In genomic region chr1:199821029-199821779, GRCh38 we compare ENCODE assay signal across 24 cellular contexts.
DNase-seq lines count a peak whose midpoint lies in the region; ATAC-seq, FAIRE-seq and TF ChIP-seq lines count a peak whose summit lies in the region.
"Had no signal": no experiment of that assay in that cellular context is flagged by ENCODE, and none has a peak within 500 bp of the region (broad histone marks: within the 10 kb centered on the region; RNA-seq: fewer than 3 reads in every experiment).

No MANE protein-coding gene starts in this region.

- H3K36me3 ChIP-seq in bronchial epithelial cell (ENCODE audit: control insufficient read depth, insufficient read depth, low read length) (no peaks in the 10 kb centered on the region), transverse colon (no peaks in the 10 kb centered on the region)
- H3K36me3 ChIP-seq: BLaER1 treated with 17β-estradiol and CSF1 and Interleukin-3, amounts not matched to agents 10 nM and 100 nM had no signal

- ATAC-seq in activated CD8-positive, alpha-beta T cell treated with anti-CD3 and anti-CD28 coated beads for 36 hours, result peak; percentile 39
- no peak for ATAC-seq in activated CD8-positive, alpha-beta T cell treated with anti-CD3 and anti-CD28 coated beads, Interleukin-2, amount 10 ng/mL, durations not matched to agents 7 days and 5 days
- ATAC-seq in stimulated activated memory B cell treated with anti-CD40 and anti-IgM and Interleukin-4, amounts not matched to agents 10 μg/mL and 1 μg/mL and 100 μg/mL, for 72 hours, result no peak
- ATAC-seq in HG03175 (IDR thresholded peaks at IDR 0.05; ENCODE audit: unreplicated experiment), result no peak
- ATAC-seq: A549 had no signal

- H3K4me3 ChIP-seq in bronchial epithelial cell (ENCODE audit: low read depth, low read length), result no peak overlapping the region
- H3K4me3 ChIP-seq in transverse colon, result no peak overlapping the region
- H3K4me3 ChIP-seq: A549; BLaER1 treated with 17β-estradiol and CSF1 and Interleukin-3, amounts not matched to agents 10 nM and 100 nM; testis had no signal

- H3K4me3 Mint-ChIP-seq in activated CD8-positive, alpha-beta T cell treated with anti-CD3 and anti-CD28 coated beads for 36 hours, result no peak overlapping the region
- no peak overlapping the region for H3K4me3 Mint-ChIP-seq in activated CD8-positive, alpha-beta T cell treated with anti-CD3 and anti-CD28 coated beads, Interleukin-2, amount 10 ng/mL, durations not matched to agents 7 days and 5 days
- no peak overlapping the region for H3K4me3 Mint-ChIP-seq in stimulated activated memory B cell treated with anti-CD40 and anti-IgM and Interleukin-4, amounts not matched to agents 10 μg/mL and 1 μg/mL and 100 μg/mL, for 72 hours
- H3K4me3 Mint-ChIP-seq: nephron had no signal

- POLR2A ChIA-PET in activated CD8-positive, alpha-beta T cell treated with anti-CD3 and anti-CD28 coated beads for 36 hours (lab: Charles Lee), result no interaction called here
- POLR2A ChIA-PET in activated CD8-positive, alpha-beta T cell treated with anti-CD3 and anti-CD28 coated beads, Interleukin-2, amount 10 ng/mL, durations not matched to agents 7 days and 5 days (lab: Charles Lee), result no interaction called here

- no peak for TF ChIP-seq EP300 in transverse colon (IDR thresholded peaks at IDR 0.05; ENCODE audit: low read depth)

- no peaks in the 10 kb centered on the region for H3K36me3 Mint-ChIP-seq in activated CD8-positive, alpha-beta T cell treated with anti-CD3 and anti-CD28 coated beads for 36 hours (ENCODE audit: low read depth)
- no peaks in the 10 kb centered on the region for H3K36me3 Mint-ChIP-seq in activated CD8-positive, alpha-beta T cell treated with anti-CD3 and anti-CD28 coated beads, Interleukin-2, amount 10 ng/mL, durations not matched to agents 7 days and 5 days (ENCODE audit: low read depth)
- no peaks in the 10 kb centered on the region for H3K36me3 Mint-ChIP-seq in stimulated activated memory B cell treated with anti-CD40 and anti-IgM and Interleukin-4, amounts not matched to agents 10 μg/mL and 1 μg/mL and 100 μg/mL, for 72 hours

- peaks cover 20% of the 10 kb centered on the region for H3K27me3 Mint-ChIP-seq in activated CD8-positive, alpha-beta T cell treated with anti-CD3 and anti-CD28 coated beads for 36 hours
- H3K27me3 Mint-ChIP-seq in activated CD8-positive, alpha-beta T cell treated with anti-CD3 and anti-CD28 coated beads, Interleukin-2, amount 10 ng/mL, durations not matched to agents 7 days and 5 days (ENCODE audit: low read depth), result peaks cover 7% of the 10 kb centered on the region
- H3K27me3 Mint-ChIP-seq in stimulated activated memory B cell treated with anti-CD40 and anti-IgM and Interleukin-4, amounts not matched to agents 10 μg/mL and 1 μg/mL and 100 μg/mL, for 72 hours, result peaks cover 18% of the 10 kb centered on the region

- no peaks in the 10 kb centered on the region for H3K27me3 ChIP-seq in bronchial epithelial cell (ENCODE audit: control insufficient read depth, insufficient read depth, low read length)
- no peaks in the 10 kb centered on the region for H3K27me3 ChIP-seq in transverse colon
- H3K27me3 ChIP-seq: BLaER1 treated with 17β-estradiol and CSF1 and Interleukin-3, amounts not matched to agents 10 nM and 100 nM; testis had no signal

- H3K27ac ChIP-seq in transverse colon, result no peak overlapping the region
- H3K27ac ChIP-seq: A549; BLaER1 treated with 17β-estradiol and CSF1 and Interleukin-3, amounts not matched to agents 10 nM and 100 nM; testis had no signal

- intact Hi-C loops in activated CD8-positive, alpha-beta T cell treated with anti-CD3 and anti-CD28 coated beads for 36 hours (cut with micrococcal nuclease), result no loop called here
- intact Hi-C loops in transverse colon (cut with DNase I; ENCODE audit: low total_unique reads), result no loop called here

- no peaks in the 10 kb centered on the region for H3K9me3 ChIP-seq in transverse colon
- H3K9me3 ChIP-seq: testis had no signal

- DNase-seq in activated CD8-positive, alpha-beta T cell treated with anti-CD3 and anti-CD28 coated beads for 36 hours, result no peak
- no peak for DNase-seq in activated CD8-positive, alpha-beta T cell treated with anti-CD3 and anti-CD28 coated beads, Interleukin-2, amount 10 ng/mL, durations not matched to agents 7 days and 5 days
- DNase-seq in NCI-H2081 (lab: John Stamatoyannopoulos, UW) (peak; percentile 84 to 95), bronchial epithelial cell (ENCODE audit: low read depth) (peak; percentile 12), transverse colon (peak; percentile 56)
- DNase-seq in activated CD8-positive, alpha-beta memory T cell treated with anti-CD3 and anti-CD28 coated beads, Interleukin-2, amount 50 U/mL, for 48 hours, result no peak
- DNase-seq: activated CD8-positive, alpha-beta memory T cell treated with anti-CD3 and anti-CD28 coated beads, Interleukin-2, amount 50 U/mL, for 4 hours; activated naive CD4-positive, alpha-beta T cell; DMS79; foreskin fibroblast; hippocampal formation; islet precursor cell; mesenchymal stem cell; NCI-H1694 treated with DMSO at 0.1 percent for 48 hours; posterior cingulate gyrus; small intestine; stimulated activated CD8-positive, alpha-beta memory T cell treated with anti-CD3 and anti-CD28 coated beads, Interleukin-4, amount 100 ng/mL, for 48 hours; testis had no signal

- FAIRE-seq in bronchial epithelial cell (lab: Jason Lieb, UNC), result no peak
- FAIRE-seq: astrocyte, small intestine had no signal

- H3K4me1 ChIP-seq in transverse colon, result peaks cover 0 to 4% (median 0%) of the 10 kb centered on the region in 4 donors
- H3K4me1 ChIP-seq: BLaER1 treated with 17β-estradiol and CSF1 and Interleukin-3, amounts not matched to agents 10 nM and 100 nM; testis had no signal

- no peak for TF ChIP-seq POLR2A in transverse colon (IDR thresholded peaks at IDR 0.05)

- H3K9me3 Mint-ChIP-seq in activated CD8-positive, alpha-beta T cell treated with anti-CD3 and anti-CD28 coated beads for 36 hours, result no peaks in the 10 kb centered on the region
- no peaks in the 10 kb centered on the region for H3K9me3 Mint-ChIP-seq in activated CD8-positive, alpha-beta T cell treated with anti-CD3 and anti-CD28 coated beads, Interleukin-2, amount 10 ng/mL, durations not matched to agents 7 days and 5 days (ENCODE audit: insufficient read depth)
- H3K9me3 Mint-ChIP-seq in stimulated activated memory B cell treated with anti-CD40 and anti-IgM and Interleukin-4, amounts not matched to agents 10 μg/mL and 1 μg/mL and 100 μg/mL, for 72 hours, result no peaks in the 10 kb centered on the region
- H3K9me3 Mint-ChIP-seq: nephron had no signal

- H3K4me1 Mint-ChIP-seq in activated CD8-positive, alpha-beta T cell treated with anti-CD3 and anti-CD28 coated beads for 36 hours (ENCODE audit: low read depth), result peaks cover 9% of the 10 kb centered on the region
- H3K4me1 Mint-ChIP-seq in activated CD8-positive, alpha-beta T cell treated with anti-CD3 and anti-CD28 coated beads, Interleukin-2, amount 10 ng/mL, durations not matched to agents 7 days and 5 days (ENCODE audit: low read depth), result no peaks in the 10 kb centered on the region
- H3K4me1 Mint-ChIP-seq in stimulated activated memory B cell treated with anti-CD40 and anti-IgM and Interleukin-4, amounts not matched to agents 10 μg/mL and 1 μg/mL and 100 μg/mL, for 72 hours, result no peaks in the 10 kb centered on the region
- H3K4me1 Mint-ChIP-seq: nephron had no signal

- in situ Hi-C loops in transverse colon (cut with MboI; ENCODE audit: low pct_ligation_motif_present in 1 of 4, low pct_unique_long_range_greater_than_20kb in 1 of 4, low sequenced_read_pairs in 3 of 4), result no loop called here

- no peak for TF ChIP-seq CTCF in activated CD8-positive, alpha-beta T cell treated with anti-CD3 and anti-CD28 coated beads for 36 hours (IDR thresholded peaks at IDR 0.05)
- no peak for TF ChIP-seq CTCF in bronchial epithelial cell (IDR thresholded peaks at IDR 0.05; ENCODE audit: insufficient read depth, low read length, severe bottlenecking)
- TF ChIP-seq CTCF in transverse colon (IDR thresholded peaks at IDR 0.05), result no peak

- WGBS in transverse colon (ENCODE audit: low coverage in 1 of 2), 2 donors, result 29 to 32% methylated on average over 4 of the region's 4 CpGs

- CTCF ChIA-PET in activated CD8-positive, alpha-beta T cell treated with anti-CD3 and anti-CD28 coated beads for 36 hours (lab: Charles Lee), result no interaction called here
- CTCF ChIA-PET in activated CD8-positive, alpha-beta T cell treated with anti-CD3 and anti-CD28 coated beads, Interleukin-2, amount 10 ng/mL, durations not matched to agents 7 days and 5 days (lab: Charles Lee), result no interaction called here

- no peak overlapping the region for H3K27ac Mint-ChIP-seq in activated CD8-positive, alpha-beta T cell treated with anti-CD3 and anti-CD28 coated beads for 36 hours
- H3K27ac Mint-ChIP-seq in activated CD8-positive, alpha-beta T cell treated with anti-CD3 and anti-CD28 coated beads, Interleukin-2, amount 10 ng/mL, durations not matched to agents 7 days and 5 days, result no peak overlapping the region
- H3K27ac Mint-ChIP-seq in stimulated activated memory B cell treated with anti-CD40 and anti-IgM and Interleukin-4, amounts not matched to agents 10 μg/mL and 1 μg/mL and 100 μg/mL, for 72 hours, result no peak overlapping the region
- H3K27ac Mint-ChIP-seq: nephron had no signal

Comparison
In these comparisons a context has a peak if more than half of its experiments do, and no peak if none do; other contexts are left out.
1. DNase-seq: peak in NCI-H2081 (2 of 2), bronchial epithelial cell (single experiment) and transverse colon (single experiment); none in activated CD8-positive, alpha-beta T cell treated with anti-CD3 and anti-CD28 coated beads for 36 hours (single experiment), activated CD8-positive, alpha-beta T cell treated with anti-CD3 and anti-CD28 coated beads, Interleukin-2, amount 10 ng/mL, durations not matched to agents 7 days and 5 days (single experiment) and activated CD8-positive, alpha-beta memory T cell treated with anti-CD3 and anti-CD28 coated beads, Interleukin-2, amount 50 U/mL, for 48 hours (single experiment).